ENCODE assay signal across 2 cellular contexts in genomic region chr6:15303920-15304291, GRCh38.
TF ChIP-seq lines count a peak whose summit lies in the region.

No MANE protein-coding gene starts in this region.

TF ChIP-seq in GM23338, 12 proteins besides CTCF, POLR2A, EP300 and RAD21:
- TF ChIP-seq POLR2AphosphoS5 (IDR thresholded peaks at IDR 0.05; ENCODE audit: low read depth), result no peak
- no peak for TF ChIP-seq ETS1 (IDR thresholded peaks at IDR 0.05)
- TF ChIP-seq ZNF114 (CRISPR knock-in tag; IDR thresholded peaks at IDR 0.05), result no peak
- TF ChIP-seq JUNB (IDR thresholded peaks at IDR 0.05; ENCODE audit: unreplicated experiment), result no peak
- no peak for TF ChIP-seq NANOG (IDR thresholded peaks at IDR 0.05; ENCODE audit: borderline replicate concordance)
- no peak for TF ChIP-seq EZH2phosphoT487 (IDR thresholded peaks at IDR 0.05; ENCODE audit: unreplicated experiment)

TF ChIP-seq in K562, 482 proteins besides CTCF, POLR2A, EP300 and RAD21 (continues in another document):
- no peak for TF ChIP-seq RFX5 (IDR thresholded peaks at IDR 0.05; ENCODE audit: low read depth, low read length)
- TF ChIP-seq, protein P1, sequence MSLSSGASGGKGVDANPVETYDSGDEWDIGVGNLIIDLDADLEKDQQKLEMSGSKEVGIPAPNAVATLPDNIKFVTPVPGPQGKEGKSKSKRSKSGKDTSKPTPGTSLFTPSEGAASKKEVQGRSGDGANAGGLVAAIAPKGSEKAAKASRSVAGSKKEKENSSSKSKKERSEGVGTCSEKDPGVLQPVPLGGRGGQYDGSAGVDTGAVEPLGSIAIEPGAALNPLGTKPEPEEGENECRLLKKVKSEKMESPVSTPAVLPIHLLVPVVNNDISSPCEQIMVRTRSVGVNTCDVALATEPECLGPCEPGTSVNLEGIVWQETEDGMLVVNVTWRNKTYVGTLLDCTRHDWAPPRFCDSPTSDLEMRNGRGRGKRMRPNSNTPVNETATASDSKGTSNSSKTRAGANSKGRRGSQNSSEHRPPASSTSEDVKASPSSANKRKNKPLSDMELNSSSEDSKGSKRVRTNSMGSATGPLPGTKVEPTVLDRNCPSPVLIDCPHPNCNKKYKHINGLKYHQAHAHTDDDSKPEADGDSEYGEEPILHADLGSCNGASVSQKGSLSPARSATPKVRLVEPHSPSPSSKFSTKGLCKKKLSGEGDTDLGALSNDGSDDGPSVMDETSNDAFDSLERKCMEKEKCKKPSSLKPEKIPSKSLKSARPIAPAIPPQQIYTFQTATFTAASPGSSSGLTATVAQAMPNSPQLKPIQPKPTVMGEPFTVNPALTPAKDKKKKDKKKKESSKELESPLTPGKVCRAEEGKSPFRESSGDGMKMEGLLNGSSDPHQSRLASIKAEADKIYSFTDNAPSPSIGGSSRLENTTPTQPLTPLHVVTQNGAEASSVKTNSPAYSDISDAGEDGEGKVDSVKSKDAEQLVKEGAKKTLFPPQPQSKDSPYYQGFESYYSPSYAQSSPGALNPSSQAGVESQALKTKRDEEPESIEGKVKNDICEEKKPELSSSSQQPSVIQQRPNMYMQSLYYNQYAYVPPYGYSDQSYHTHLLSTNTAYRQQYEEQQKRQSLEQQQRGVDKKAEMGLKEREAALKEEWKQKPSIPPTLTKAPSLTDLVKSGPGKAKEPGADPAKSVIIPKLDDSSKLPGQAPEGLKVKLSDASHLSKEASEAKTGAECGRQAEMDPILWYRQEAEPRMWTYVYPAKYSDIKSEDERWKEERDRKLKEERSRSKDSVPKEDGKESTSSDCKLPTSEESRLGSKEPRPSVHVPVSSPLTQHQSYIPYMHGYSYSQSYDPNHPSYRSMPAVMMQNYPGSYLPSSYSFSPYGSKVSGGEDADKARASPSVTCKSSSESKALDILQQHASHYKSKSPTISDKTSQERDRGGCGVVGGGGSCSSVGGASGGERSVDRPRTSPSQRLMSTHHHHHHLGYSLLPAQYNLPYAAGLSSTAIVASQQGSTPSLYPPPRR (CRISPR knock-in tag; IDR thresholded peaks at IDR 0.05; ENCODE audit: borderline replicate concordance), result no peak
- peak; percentile 51 to 55; a peak in 3 of 4 replicates for TF ChIP-seq NRF1 (conservative IDR thresholded peaks at IDR 0.05 in 1 of 2, IDR thresholded peaks at IDR 0.05 in 1 of 2)
- no peak for TF ChIP-seq ZNF316 (IDR thresholded peaks at IDR 0.05)
- TF ChIP-seq ZBTB5 (IDR thresholded peaks at IDR 0.05), result no peak
- no peak for TF ChIP-seq ZSCAN29 (IDR thresholded peaks at IDR 0.05)
- no peak for TF ChIP-seq ZNF830 (CRISPR knock-in tag; IDR thresholded peaks at IDR 0.05)
- TF ChIP-seq DACH1 (IDR thresholded peaks at IDR 0.05; ENCODE audit: partially characterized antibody), result peak; percentile 71
- TF ChIP-seq NFRKB (IDR thresholded peaks at IDR 0.05; ENCODE audit: low read depth), result no peak
- TF ChIP-seq ZNF24 (IDR thresholded peaks at IDR 0.05), result no peak
- TF ChIP-seq RBM25 (IDR thresholded peaks at IDR 0.05; ENCODE audit: low read depth, low read length, severe bottlenecking), result peak; percentile 26
- TF ChIP-seq XRCC4 (IDR thresholded peaks at IDR 0.05; ENCODE audit: extremely low read depth, insufficient read depth, insufficient read length), result no peak
- TF ChIP-seq SMC3 (conservative IDR thresholded peaks at IDR 0.05; ENCODE audit: insufficient read depth, low read depth, low read length), result no peak
- TF ChIP-seq BCOR (IDR thresholded peaks at IDR 0.05), result peak; percentile 69; the same call in 1 of the 2 replicates
- no peak for TF ChIP-seq GATAD2A (IDR thresholded peaks at IDR 0.05)
- TF ChIP-seq, protein P2, sequence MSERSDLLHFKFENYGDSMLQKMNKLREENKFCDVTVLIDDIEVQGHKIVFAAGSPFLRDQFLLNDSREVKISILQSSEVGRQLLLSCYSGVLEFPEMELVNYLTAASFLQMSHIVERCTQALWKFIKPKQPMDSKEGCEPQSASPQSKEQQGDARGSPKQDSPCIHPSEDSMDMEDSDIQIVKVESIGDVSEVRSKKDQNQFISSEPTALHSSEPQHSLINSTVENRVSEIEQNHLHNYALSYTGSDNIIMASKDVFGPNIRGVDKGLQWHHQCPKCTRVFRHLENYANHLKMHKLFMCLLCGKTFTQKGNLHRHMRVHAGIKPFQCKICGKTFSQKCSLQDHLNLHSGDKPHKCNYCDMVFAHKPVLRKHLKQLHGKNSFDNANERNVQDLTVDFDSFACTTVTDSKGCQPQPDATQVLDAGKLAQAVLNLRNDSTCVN (CRISPR knock-in tag; IDR thresholded peaks at IDR 0.05), result no peak
- no peak for TF ChIP-seq FUS (optimal IDR thresholded peaks at IDR 0.05; ENCODE audit: low read depth, low read length)
- TF ChIP-seq HIVEP1 (CRISPR knock-in tag; IDR thresholded peaks at IDR 0.05), result no peak
- no peak for TF ChIP-seq PRMT5 (CRISPR knock-in tag; IDR thresholded peaks at IDR 0.05)
- TF ChIP-seq ZFP36 (IDR thresholded peaks at IDR 0.05; ENCODE audit: low read depth, low read length, partially characterized antibody), result peak; percentile 81
- TF ChIP-seq CREB3 (tag; conservative IDR thresholded peaks at IDR 0.05; ENCODE audit: low read depth), result no peak
- peak in 1 of 2 experiments; percentile 37; a peak in 1 of 4 replicates for TF ChIP-seq RCOR1 (IDR thresholded peaks at IDR 0.05; ENCODE audit: borderline replicate concordance in 1 of 2, low read depth in 2 of 2, low read length in 2 of 2)
- TF ChIP-seq KLF13 (tag; IDR thresholded peaks at IDR 0.05; ENCODE audit: borderline replicate concordance, low read depth), result no peak
- TF ChIP-seq ZNF133 (CRISPR knock-in tag; IDR thresholded peaks at IDR 0.05), result no peak
- TF ChIP-seq NR3C1 (CRISPR knock-in tag; IDR thresholded peaks at IDR 0.05), result no peak
- 0 out of 2 replicates have a peak, but pooled peaks have one; percentile 30 for TF ChIP-seq GABPB1 (CRISPR knock-in tag; IDR thresholded peaks at IDR 0.05)
- TF ChIP-seq RAD51 (IDR thresholded peaks at IDR 0.05; ENCODE audit: borderline replicate concordance, low read depth), result no peak
- TF ChIP-seq, protein P3, sequence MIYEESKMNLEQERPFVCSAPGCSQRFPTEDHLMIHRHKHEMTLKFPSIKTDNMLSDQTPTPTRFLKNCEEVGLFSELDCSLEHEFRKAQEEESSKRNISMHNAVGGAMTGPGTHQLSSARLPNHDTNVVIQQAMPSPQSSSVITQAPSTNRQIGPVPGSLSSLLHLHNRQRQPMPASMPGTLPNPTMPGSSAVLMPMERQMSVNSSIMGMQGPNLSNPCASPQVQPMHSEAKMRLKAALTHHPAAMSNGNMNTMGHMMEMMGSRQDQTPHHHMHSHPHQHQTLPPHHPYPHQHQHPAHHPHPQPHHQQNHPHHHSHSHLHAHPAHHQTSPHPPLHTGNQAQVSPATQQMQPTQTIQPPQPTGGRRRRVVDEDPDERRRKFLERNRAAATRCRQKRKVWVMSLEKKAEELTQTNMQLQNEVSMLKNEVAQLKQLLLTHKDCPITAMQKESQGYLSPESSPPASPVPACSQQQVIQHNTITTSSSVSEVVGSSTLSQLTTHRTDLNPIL (CRISPR knock-in tag; IDR thresholded peaks at IDR 0.05), result no peak
- TF ChIP-seq CREBBP (IDR thresholded peaks at IDR 0.05; ENCODE audit: low read depth, low read length), result no peak
- TF ChIP-seq POU5F1 (IDR thresholded peaks at IDR 0.05; ENCODE audit: borderline replicate concordance, low read depth, low read length, partially characterized antibody), result no peak
- no peak for TF ChIP-seq EP400 (IDR thresholded peaks at IDR 0.05)
- TF ChIP-seq COPS2 (conservative IDR thresholded peaks at IDR 0.05), result no peak
- TF ChIP-seq SIN3B (IDR thresholded peaks at IDR 0.05; ENCODE audit: low read depth), result no peak
- TF ChIP-seq SREBF1 (IDR thresholded peaks at IDR 0.05; ENCODE audit: borderline replicate concordance, low read depth, low read length), result no peak
- TF ChIP-seq, protein P4, sequence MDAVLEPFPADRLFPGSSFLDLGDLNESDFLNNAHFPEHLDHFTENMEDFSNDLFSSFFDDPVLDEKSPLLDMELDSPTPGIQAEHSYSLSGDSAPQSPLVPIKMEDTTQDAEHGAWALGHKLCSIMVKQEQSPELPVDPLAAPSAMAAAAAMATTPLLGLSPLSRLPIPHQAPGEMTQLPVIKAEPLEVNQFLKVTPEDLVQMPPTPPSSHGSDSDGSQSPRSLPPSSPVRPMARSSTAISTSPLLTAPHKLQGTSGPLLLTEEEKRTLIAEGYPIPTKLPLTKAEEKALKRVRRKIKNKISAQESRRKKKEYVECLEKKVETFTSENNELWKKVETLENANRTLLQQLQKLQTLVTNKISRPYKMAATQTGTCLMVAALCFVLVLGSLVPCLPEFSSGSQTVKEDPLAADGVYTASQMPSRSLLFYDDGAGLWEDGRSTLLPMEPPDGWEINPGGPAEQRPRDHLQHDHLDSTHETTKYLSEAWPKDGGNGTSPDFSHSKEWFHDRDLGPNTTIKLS (IDR thresholded peaks at IDR 0.05; ENCODE audit: borderline replicate concordance, low read depth), result no peak
- no peak for TF ChIP-seq MEF2D (tag; conservative IDR thresholded peaks at IDR 0.05; ENCODE audit: low read depth)
- TF ChIP-seq ILK (tag; IDR thresholded peaks at IDR 0.05; ENCODE audit: borderline replicate concordance, low read depth), result no peak
- no peak for TF ChIP-seq ZNF717 (CRISPR knock-in tag; IDR thresholded peaks at IDR 0.05)
- TF ChIP-seq, protein P5, sequence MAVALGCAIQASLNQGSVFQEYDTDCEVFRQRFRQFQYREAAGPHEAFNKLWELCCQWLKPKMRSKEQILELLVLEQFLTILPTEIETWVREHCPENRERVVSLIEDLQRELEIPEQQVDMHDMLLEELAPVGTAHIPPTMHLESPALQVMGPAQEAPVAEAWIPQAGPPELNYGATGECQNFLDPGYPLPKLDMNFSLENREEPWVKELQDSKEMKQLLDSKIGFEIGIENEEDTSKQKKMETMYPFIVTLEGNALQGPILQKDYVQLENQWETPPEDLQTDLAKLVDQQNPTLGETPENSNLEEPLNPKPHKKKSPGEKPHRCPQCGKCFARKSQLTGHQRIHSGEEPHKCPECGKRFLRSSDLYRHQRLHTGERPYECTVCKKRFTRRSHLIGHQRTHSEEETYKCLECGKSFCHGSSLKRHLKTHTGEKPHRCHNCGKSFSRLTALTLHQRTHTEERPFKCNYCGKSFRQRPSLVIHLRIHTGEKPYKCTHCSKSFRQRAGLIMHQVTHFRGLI (CRISPR knock-in tag; IDR thresholded peaks at IDR 0.05), result no peak
- no peak for TF ChIP-seq CBX5 (IDR thresholded peaks at IDR 0.05; ENCODE audit: borderline replicate concordance, low read depth)
- no peak for TF ChIP-seq RNF219 (CRISPR knock-in tag; IDR thresholded peaks at IDR 0.05)
- no peak for TF ChIP-seq TBP (optimal IDR thresholded peaks at IDR 0.05; ENCODE audit: low read depth, low read length)
- TF ChIP-seq JUND (IDR thresholded peaks at IDR 0.05; ENCODE audit: borderline replicate concordance, low read depth, low read length), result no peak
- no peak for TF ChIP-seq JUND (tag; IDR thresholded peaks at IDR 0.05; ENCODE audit: borderline replicate concordance, low read depth, low read length)
- TF ChIP-seq PURB (CRISPR knock-in tag; IDR thresholded peaks at IDR 0.05; ENCODE audit: low read depth), result no peak
